22 cellular contexts compared by ENCODE assay signal in genomic region chr2:228771306-228771705, GRCh38.
DNase-seq lines count a peak whose midpoint lies in the region; ATAC-seq and TF ChIP-seq lines count a peak whose summit lies in the region.
"Had no signal": no experiment of that assay in that cellular context is flagged by ENCODE, and none has a peak within 500 bp of the region (broad histone marks: within the 10 kb centered on the region; RNA-seq: fewer than 3 reads in every experiment).

No MANE protein-coding gene starts in this region.

- peak overlapping the region; percentile 46 for H2AFZ ChIP-seq in mesenchymal stem cell (ENCODE audit: low read depth, low read length)

- no peak overlapping the region for H3K4ac ChIP-seq in mesenchymal stem cell (ENCODE audit: low read depth in 1 of 2, low read length in 2 of 2)

- ATAC-seq in HG02623 (IDR thresholded peaks at IDR 0.05; ENCODE audit: unreplicated experiment), result no peak
- ATAC-seq in GM18519 (IDR thresholded peaks at IDR 0.05; ENCODE audit: low FRiP score, unreplicated experiment), result no peak
- ATAC-seq: K562; stimulated activated memory B cell treated with anti-CD40 and anti-IgM and Interleukin-4, amounts not matched to agents 10 μg/mL and 1 μg/mL and 100 μg/mL, for 72 hours had no signal

- intact Hi-C loops in tibial artery (cut with DNase I; ENCODE audit: low total_unique reads), result no loop called here

- H3K36me3 ChIP-seq in Peyer's patch (no peaks in the 10 kb centered on the region), mesenchymal stem cell (ENCODE audit: control insufficient read depth in 1 of 2, insufficient read depth in 2 of 2, low read depth in 1 of 2, low read length in 2 of 2) (no peaks in the 10 kb centered on the region), tibial artery (no peaks in the 10 kb centered on the region)
- H3K36me3 ChIP-seq: BLaER1, spleen, thoracic aorta had no signal

- WGBS in mesenchymal stem cell, result 86% methylated on average over 5 of the region's 5 CpGs

- no peaks in the 10 kb centered on the region for H3K27me3 ChIP-seq in Peyer's patch
- peaks cover 0 to 13% of the 10 kb centered on the region in 2 experiments for H3K27me3 ChIP-seq in mesenchymal stem cell (ENCODE audit: control insufficient read depth in 1 of 2, insufficient read depth in 1 of 2, low read length in 2 of 2)
- H3K27me3 ChIP-seq in tibial artery, result no peaks in the 10 kb centered on the region
- H3K27me3 ChIP-seq: BLaER1, spleen had no signal

- peak overlapping the region in 1 of 2 experiments; percentile 12 for H3K18ac ChIP-seq in mesenchymal stem cell (ENCODE audit: low read depth in 1 of 2, low read length in 2 of 2)

- H3K23ac ChIP-seq in mesenchymal stem cell (ENCODE audit: low read length in 2 of 2), result no peak overlapping the region

- H2BK15ac ChIP-seq in mesenchymal stem cell (ENCODE audit: low read depth, poor library complexity, severe bottlenecking), result no peak overlapping the region

- H4K91ac ChIP-seq in mesenchymal stem cell (ENCODE audit: low read length), result no peak overlapping the region

- H3K9me3 ChIP-seq in Peyer's patch, result no peaks in the 10 kb centered on the region
- peaks cover 7% of the 10 kb centered on the region for H3K9me3 ChIP-seq in mesenchymal stem cell (ENCODE audit: control insufficient read depth, low read length)
- H3K9me3 ChIP-seq in tibial artery, result no peaks in the 10 kb centered on the region
- H3K9me3 ChIP-seq: BLaER1, thoracic aorta had no signal

- H2AK5ac ChIP-seq in mesenchymal stem cell (ENCODE audit: low read length, severe bottlenecking), result no peak overlapping the region

- H3K4me2 ChIP-seq in mesenchymal stem cell (ENCODE audit: low read length, poor library complexity, severe bottlenecking), result no peak overlapping the region
- H3K4me2 ChIP-seq: BLaER1 had no signal

- H2BK120ac ChIP-seq in mesenchymal stem cell (ENCODE audit: low read depth, low read length), result no peak overlapping the region

- DNase-seq in Peyer's patch, result no peak
- DNase-seq in fibroblast of gingiva (ENCODE audit: low read depth), result peak; percentile 46
- no peak for DNase-seq in mesenchymal stem cell
- DNase-seq in tibial artery, result peak in 1 of 2 donors; percentile 37
- no peak for DNase-seq in DMS153 (lab: John Stamatoyannopoulos, UW)
- DNase-seq in NCI-H748 (lab: John Stamatoyannopoulos, UW; ENCODE audit: unreplicated experiment), result no peak
- DNase-seq: activated CD4-positive, alpha-beta T cell treated with anti-CD3 and anti-CD28 coated beads, Interleukin-2, amount 50 U/mL, for 1 hour; activated naive CD4-positive, alpha-beta T cell treated with anti-CD3 and anti-CD28 coated beads, Interleukin-2, amount 10 ng/mL, durations not matched to agents 7 days and 5 days; COR-L47; DMS79; NCI-H2081 treated with DMSO at 0.1 percent for 48 hours; nucleus accumbens; spleen; stimulated activated CD4-positive, alpha-beta T cell treated with anti-CD3 and anti-CD28 coated beads, Interleukin-2, amount 100 ng/mL, for 48 hours; T-helper 9 cell had no signal

- H3K4me1 ChIP-seq in Peyer's patch (no peaks in the 10 kb centered on the region), mesenchymal stem cell (ENCODE audit: control insufficient read depth, insufficient read depth, low read depth, low read length) (no peaks in the 10 kb centered on the region), tibial artery (peaks cover 0 to 31% (median 0%) of the 10 kb centered on the region in 4 donors)
- H3K4me1 ChIP-seq: BLaER1, spleen had no signal

- H3K27ac ChIP-seq in Peyer's patch, result peak overlapping the region; percentile 3 to 61 (median 42)
- no peak overlapping the region for H3K27ac ChIP-seq in mesenchymal stem cell (ENCODE audit: low read length, poor library complexity, severe bottlenecking)
- H3K27ac ChIP-seq in tibial artery, result peak overlapping the region; percentile 27 to 32
- H3K27ac ChIP-seq: BLaER1, epithelial cell of prostate, spleen, thoracic aorta had no signal

- H3K79me1 ChIP-seq in mesenchymal stem cell (replicated peaks; ENCODE audit: low read length, poor library complexity, severe bottlenecking), result no peaks in the 10 kb centered on the region

- H3K4me3 ChIP-seq in Peyer's patch, result no peak overlapping the region
- no peak overlapping the region for H3K4me3 ChIP-seq in mesenchymal stem cell (ENCODE audit: insufficient read depth in 1 of 2, low read depth in 1 of 2, low read length in 2 of 2)
- H3K4me3 ChIP-seq in tibial artery, result no peak overlapping the region
- H3K4me3 ChIP-seq: BLaER1, K562, spleen, thoracic aorta had no signal

- H2BK12ac ChIP-seq in mesenchymal stem cell (ENCODE audit: low read length in 2 of 2), result no peak overlapping the region

- TF ChIP-seq CTCF in Peyer's patch (IDR thresholded peaks at IDR 0.05), result no peak
- TF ChIP-seq CTCF in tibial artery (IDR thresholded peaks at IDR 0.05), result no peak

- no peak overlapping the region for H4K8ac ChIP-seq in mesenchymal stem cell (ENCODE audit: low read length)

- TF ChIP-seq POLR2A in Peyer's patch (IDR thresholded peaks at IDR 0.05), result no peak

- no peak overlapping the region for H2BK5ac ChIP-seq in mesenchymal stem cell (ENCODE audit: low read depth, low read length, poor library complexity, severe bottlenecking)

- no peak overlapping the region for H3K9ac ChIP-seq in mesenchymal stem cell (ENCODE audit: low read length)
- H3K9ac ChIP-seq: BLaER1 had no signal

- no peak overlapping the region for H3K14ac ChIP-seq in mesenchymal stem cell (ENCODE audit: low read length in 2 of 2)
